In the genomic region with DNA sequence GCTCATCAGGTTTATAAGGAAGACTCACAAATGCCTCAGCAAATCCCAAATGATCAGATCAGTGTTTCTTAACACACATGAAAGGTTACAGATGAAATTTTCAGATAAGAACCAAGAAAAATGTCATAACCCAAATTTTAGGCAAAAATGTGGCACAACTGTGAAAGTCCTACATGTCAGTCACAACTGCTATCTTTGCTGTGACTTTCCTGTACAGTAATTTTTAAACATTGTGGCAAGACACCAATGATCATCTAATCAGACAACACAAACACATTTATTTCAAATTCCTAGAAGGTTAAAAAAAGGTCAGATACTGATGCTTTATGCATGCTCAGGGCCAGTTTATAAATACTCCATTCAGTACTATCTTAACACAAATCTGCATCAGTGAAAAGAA, we compare ENCODE assay signal across 2 cellular contexts.
TF ChIP-seq lines count a peak whose summit lies in the region.

No MANE protein-coding gene starts in this region.

TF ChIP-seq in WTC11, 78 proteins besides CTCF, POLR2A, EP300 and RAD21 (continued from another document):
- TF ChIP-seq USF1 (CRISPR knock-in tag; IDR thresholded peaks at IDR 0.05): no peak
- TF ChIP-seq TEAD1 (CRISPR knock-in tag; IDR thresholded peaks at IDR 0.05): no peak
- TF ChIP-seq, protein P1, sequence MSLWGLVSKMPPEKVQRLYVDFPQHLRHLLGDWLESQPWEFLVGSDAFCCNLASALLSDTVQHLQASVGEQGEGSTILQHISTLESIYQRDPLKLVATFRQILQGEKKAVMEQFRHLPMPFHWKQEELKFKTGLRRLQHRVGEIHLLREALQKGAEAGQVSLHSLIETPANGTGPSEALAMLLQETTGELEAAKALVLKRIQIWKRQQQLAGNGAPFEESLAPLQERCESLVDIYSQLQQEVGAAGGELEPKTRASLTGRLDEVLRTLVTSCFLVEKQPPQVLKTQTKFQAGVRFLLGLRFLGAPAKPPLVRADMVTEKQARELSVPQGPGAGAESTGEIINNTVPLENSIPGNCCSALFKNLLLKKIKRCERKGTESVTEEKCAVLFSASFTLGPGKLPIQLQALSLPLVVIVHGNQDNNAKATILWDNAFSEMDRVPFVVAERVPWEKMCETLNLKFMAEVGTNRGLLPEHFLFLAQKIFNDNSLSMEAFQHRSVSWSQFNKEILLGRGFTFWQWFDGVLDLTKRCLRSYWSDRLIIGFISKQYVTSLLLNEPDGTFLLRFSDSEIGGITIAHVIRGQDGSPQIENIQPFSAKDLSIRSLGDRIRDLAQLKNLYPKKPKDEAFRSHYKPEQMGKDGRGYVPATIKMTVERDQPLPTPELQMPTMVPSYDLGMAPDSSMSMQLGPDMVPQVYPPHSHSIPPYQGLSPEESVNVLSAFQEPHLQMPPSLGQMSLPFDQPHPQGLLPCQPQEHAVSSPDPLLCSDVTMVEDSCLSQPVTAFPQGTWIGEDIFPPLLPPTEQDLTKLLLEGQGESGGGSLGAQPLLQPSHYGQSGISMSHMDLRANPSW (CRISPR knock-in tag; conservative IDR thresholded peaks at IDR 0.05; ENCODE audit: low read depth): no peak
- no peak for TF ChIP-seq CREB1 (CRISPR knock-in tag; IDR thresholded peaks at IDR 0.05)
- no peak for TF ChIP-seq NFE2L1 (CRISPR knock-in tag; IDR thresholded peaks at IDR 0.05)
- TF ChIP-seq JUN (CRISPR knock-in tag; IDR thresholded peaks at IDR 0.05): no peak
- no peak for TF ChIP-seq FOXK1 (CRISPR knock-in tag; IDR thresholded peaks at IDR 0.05)
- TF ChIP-seq, protein P2, sequence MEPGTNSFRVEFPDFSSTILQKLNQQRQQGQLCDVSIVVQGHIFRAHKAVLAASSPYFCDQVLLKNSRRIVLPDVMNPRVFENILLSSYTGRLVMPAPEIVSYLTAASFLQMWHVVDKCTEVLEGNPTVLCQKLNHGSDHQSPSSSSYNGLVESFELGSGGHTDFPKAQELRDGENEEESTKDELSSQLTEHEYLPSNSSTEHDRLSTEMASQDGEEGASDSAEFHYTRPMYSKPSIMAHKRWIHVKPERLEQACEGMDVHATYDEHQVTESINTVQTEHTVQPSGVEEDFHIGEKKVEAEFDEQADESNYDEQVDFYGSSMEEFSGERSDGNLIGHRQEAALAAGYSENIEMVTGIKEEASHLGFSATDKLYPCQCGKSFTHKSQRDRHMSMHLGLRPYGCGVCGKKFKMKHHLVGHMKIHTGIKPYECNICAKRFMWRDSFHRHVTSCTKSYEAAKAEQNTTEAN (CRISPR knock-in tag; IDR thresholded peaks at IDR 0.05): no peak
- TF ChIP-seq SP1 (CRISPR knock-in tag; conservative IDR thresholded peaks at IDR 0.05): no peak
- no peak for TF ChIP-seq FOXJ3 (CRISPR knock-in tag; IDR thresholded peaks at IDR 0.05; ENCODE audit: borderline replicate concordance)
- TF ChIP-seq ZNF317 (CRISPR knock-in tag; IDR thresholded peaks at IDR 0.05; ENCODE audit: borderline replicate concordance, low read depth): no peak
- TF ChIP-seq ESRRA (CRISPR knock-in tag; IDR thresholded peaks at IDR 0.05; ENCODE audit: borderline replicate concordance): no peak
- no peak for TF ChIP-seq NR1H2 (CRISPR knock-in tag; IDR thresholded peaks at IDR 0.05)
- TF ChIP-seq, protein P3, sequence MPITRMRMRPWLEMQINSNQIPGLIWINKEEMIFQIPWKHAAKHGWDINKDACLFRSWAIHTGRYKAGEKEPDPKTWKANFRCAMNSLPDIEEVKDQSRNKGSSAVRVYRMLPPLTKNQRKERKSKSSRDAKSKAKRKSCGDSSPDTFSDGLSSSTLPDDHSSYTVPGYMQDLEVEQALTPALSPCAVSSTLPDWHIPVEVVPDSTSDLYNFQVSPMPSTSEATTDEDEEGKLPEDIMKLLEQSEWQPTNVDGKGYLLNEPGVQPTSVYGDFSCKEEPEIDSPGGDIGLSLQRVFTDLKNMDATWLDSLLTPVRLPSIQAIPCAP (CRISPR knock-in tag; IDR thresholded peaks at IDR 0.05): no peak
- no peak for TF ChIP-seq SMAD3 (CRISPR knock-in tag; IDR thresholded peaks at IDR 0.05; ENCODE audit: borderline replicate concordance)
- TF ChIP-seq EMX1 (CRISPR knock-in tag; IDR thresholded peaks at IDR 0.05): no peak

TF ChIP-seq in HEK293T, 16 proteins besides CTCF, POLR2A, EP300 and RAD21 (continued from another document):
- no peak for TF ChIP-seq BHLHE40 (IDR thresholded peaks at IDR 0.05; ENCODE audit: borderline replicate concordance)
